Comparison of ENCODE assay signal across 11 cellular contexts in the genomic region with DNA sequence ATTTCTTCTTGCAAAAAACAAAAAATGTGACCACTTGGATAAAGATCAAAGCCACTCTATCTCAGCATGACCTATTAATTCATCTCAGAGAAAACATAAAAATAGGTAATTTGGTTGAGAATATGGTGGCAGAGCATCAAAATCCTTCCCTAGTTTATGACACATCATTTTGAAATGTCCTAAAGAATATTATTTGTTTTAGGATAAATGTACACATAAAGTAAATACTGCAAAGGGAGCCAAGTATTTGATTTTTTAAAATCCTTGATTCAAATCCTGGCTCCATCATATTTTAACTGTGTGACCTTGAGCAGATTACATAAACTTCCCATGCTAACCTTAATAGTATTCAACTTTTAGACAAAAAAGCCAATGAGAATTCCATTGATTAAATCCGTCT.
"Had no signal": no experiment of that assay in that cellular context is flagged by ENCODE, and none has a peak within 500 bp of the region (broad histone marks: within the 10 kb centered on the region; RNA-seq: fewer than 3 reads in every experiment).

No MANE protein-coding gene starts in this region.

- H3K27ac ChIP-seq: HL-60, KMS-11 had no signal

- FAIRE-seq: H1, H54, HepG2 had no signal

- H3K4me2 ChIP-seq: GM23338, KMS-11 had no signal

- ATAC-seq: GM23338, HCT116, HepG2 had no signal

- DNase-seq: H9, HFFc6, KBM-7 had no signal

- H3K4me1 Mint-ChIP-seq: IgD-negative memory B cell had no signal

- H3K36me3 Mint-ChIP-seq: IgD-negative memory B cell had no signal

- H3K4me3 ChIP-seq: GM23338 had no signal

- H3K27me3 Mint-ChIP-seq: IgD-negative memory B cell had no signal

- H3K4me3 Mint-ChIP-seq: GM23338, H9, HFFc6, IgD-negative memory B cell had no signal

- H3K27ac Mint-ChIP-seq: GM23338, H9, HFFc6, IgD-negative memory B cell had no signal

- H3K9me3 Mint-ChIP-seq: GM23338, H9, HFFc6 had no signal
